Comparison of ENCODE assay signal across 29 cellular contexts in genomic region chr13:99729745-99730144, GRCh38.
"Had no signal": no experiment of that assay in that cellular context is flagged by ENCODE, and none has a peak within 500 bp of the region (broad histone marks: within the 10 kb centered on the region; RNA-seq: fewer than 3 reads in every experiment).

No MANE protein-coding gene starts in this region.

- H3K27ac ChIP-seq: SJCRH30, SK-N-MC had no signal

- H3K4me1 Mint-ChIP-seq: activated CD4-positive, alpha-beta T cell treated with anti-CD3 and anti-CD28 coated beads for 36 hours; activated CD4-positive, alpha-beta T cell treated with anti-CD3 and anti-CD28 coated beads, Interleukin-2, amount 10 ng/mL, durations not matched to agents 7 days and 5 days; activated naive CD4-positive, alpha-beta T cell treated with anti-CD3 and anti-CD28 coated beads, Interleukin-2, amount 10 ng/mL, durations not matched to agents 7 days and 5 days; activated naive CD8-positive, alpha-beta T cell treated with anti-CD3 and anti-CD28 coated beads, Interleukin-2, amount 50 U/mL, for 24 hours had no signal

- H3K36me3 ChIP-seq: MG63, SJCRH30 had no signal

- H3K36me3 Mint-ChIP-seq: activated naive CD4-positive, alpha-beta T cell treated with anti-CD3 and anti-CD28 coated beads, Interleukin-2, amount 10 ng/mL, durations not matched to agents 7 days and 5 days; brain had no signal

- H3K27ac Mint-ChIP-seq: activated CD4-positive, alpha-beta T cell treated with anti-CD3 and anti-CD28 coated beads for 36 hours; activated CD4-positive, alpha-beta T cell treated with anti-CD3 and anti-CD28 coated beads, Interleukin-2, amount 10 ng/mL, durations not matched to agents 7 days and 5 days; activated CD8-positive, alpha-beta T cell treated with anti-CD3 and anti-CD28 coated beads, Interleukin-2, amount 10 ng/mL, durations not matched to agents 7 days and 5 days; activated naive CD4-positive, alpha-beta T cell treated with anti-CD3 and anti-CD28 coated beads, Interleukin-2, amount 10 ng/mL, durations not matched to agents 7 days and 5 days; activated naive CD8-positive, alpha-beta T cell; activated naive CD8-positive, alpha-beta T cell treated with anti-CD3 and anti-CD28 coated beads, Interleukin-2, amount 50 U/mL, for 24 hours; activated T-cell treated with anti-CD3 and anti-CD28 coated beads, Interleukin-2, amount 50 U/mL, for 24 hours; T-helper 1 cell treated with Interleukin-12 subunit alpha and Interleukin-12 subunit beta and Interleukin-4 antibody, amounts not matched to agents 30 μg/mL and 1 μg/mL, for 36 hours; T-helper 2 cell treated with Interferon-gamma antibody and Interleukin-4, amounts not matched to agents 5 μg/mL and 100 μg/mL, for 36 hours had no signal

- H3K4me1 ChIP-seq: SJCRH30 had no signal

- H3K4me3 ChIP-seq: MG63, SJCRH30, SK-N-MC had no signal

- H3K27me3 Mint-ChIP-seq: activated CD4-positive, alpha-beta T cell treated with anti-CD3 and anti-CD28 coated beads for 36 hours; activated naive CD8-positive, alpha-beta T cell; activated naive CD8-positive, alpha-beta T cell treated with anti-CD3 and anti-CD28 coated beads, Interleukin-2, amount 50 U/mL, for 24 hours; activated T-cell treated with anti-CD3 and anti-CD28 coated beads, Interleukin-2, amount 50 U/mL, for 24 hours had no signal

- H3K27me3 ChIP-seq: MG63, SJCRH30 had no signal

- DNase-seq: activated CD4-positive, alpha-beta T cell treated with anti-CD3 and anti-CD28 coated beads for 36 hours; activated CD4-positive, alpha-beta T cell treated with anti-CD3 and anti-CD28 coated beads, Interleukin-2, amount 10 ng/mL, durations not matched to agents 7 days and 5 days; activated CD4-positive, alpha-beta T cell treated with anti-CD3 and anti-CD28 coated beads, Interleukin-2, amount 50 U/mL, for 48 hours; activated CD8-positive, alpha-beta T cell treated with anti-CD3 and anti-CD28 coated beads, Interleukin-2, amount 10 ng/mL, durations not matched to agents 7 days and 5 days; activated naive CD4-positive, alpha-beta T cell treated with anti-CD3 and anti-CD28 coated beads, Interleukin-2, amount 10 ng/mL, durations not matched to agents 7 days and 5 days; activated naive CD8-positive, alpha-beta T cell treated with anti-CD3 and anti-CD28 coated beads, Interleukin-2, amount 50 U/mL, for 24 hours; activated T-cell treated with anti-CD3 and anti-CD28 coated beads, Interleukin-2, amount 50 U/mL, for 24 hours; anterior cingulate cortex; caudate nucleus; Kasumi-1; KG1; MG63; NCI-H1048; NCI-H1105 treated with DMSO at 0.1 percent for 48 hours; NCI-H1436; NCI-H1694; NCI-H1930; NCI-H2081 treated with DMSO at 0.1 percent for 48 hours; NCI-H345; NCI-H524 treated with DMSO at 0.1 percent for 48 hours; SHP77; SJCRH30 had no signal

- H3K9me3 Mint-ChIP-seq: activated CD4-positive, alpha-beta T cell treated with anti-CD3 and anti-CD28 coated beads, Interleukin-2, amount 10 ng/mL, durations not matched to agents 7 days and 5 days; activated naive CD4-positive, alpha-beta T cell treated with anti-CD3 and anti-CD28 coated beads, Interleukin-2, amount 10 ng/mL, durations not matched to agents 7 days and 5 days; activated naive CD8-positive, alpha-beta T cell treated with anti-CD3 and anti-CD28 coated beads, Interleukin-2, amount 50 U/mL, for 24 hours; activated T-cell treated with anti-CD3 and anti-CD28 coated beads, Interleukin-2, amount 50 U/mL, for 24 hours; brain; T-helper 1 cell treated with Interleukin-12 subunit alpha and Interleukin-12 subunit beta and Interleukin-4 antibody, amounts not matched to agents 30 μg/mL and 1 μg/mL, for 36 hours; T-helper 2 cell treated with Interferon-gamma antibody and Interleukin-4, amounts not matched to agents 5 μg/mL and 100 μg/mL, for 36 hours had no signal

- ATAC-seq: activated CD4-positive, alpha-beta T cell treated with anti-CD3 and anti-CD28 coated beads for 36 hours; activated CD4-positive, CD25-positive, alpha-beta regulatory T cell treated with anti-CD3 and anti-CD28 coated beads, Interleukin-2, amount 50 U/mL, for 24 hours; activated CD8-positive, alpha-beta T cell treated with anti-CD3 and anti-CD28 coated beads, Interleukin-2, amount 10 ng/mL, durations not matched to agents 7 days and 5 days; activated naive CD8-positive, alpha-beta T cell treated with anti-CD3 and anti-CD28 coated beads, Interleukin-2, amount 50 U/mL, for 24 hours; Panc1 had no signal

- H3K4me3 Mint-ChIP-seq: activated CD4-positive, alpha-beta T cell treated with anti-CD3 and anti-CD28 coated beads for 36 hours; activated CD4-positive, alpha-beta T cell treated with anti-CD3 and anti-CD28 coated beads, Interleukin-2, amount 10 ng/mL, durations not matched to agents 7 days and 5 days; activated CD8-positive, alpha-beta T cell treated with anti-CD3 and anti-CD28 coated beads, Interleukin-2, amount 10 ng/mL, durations not matched to agents 7 days and 5 days; activated naive CD4-positive, alpha-beta T cell treated with anti-CD3 and anti-CD28 coated beads, Interleukin-2, amount 10 ng/mL, durations not matched to agents 7 days and 5 days; activated naive CD8-positive, alpha-beta T cell; activated naive CD8-positive, alpha-beta T cell treated with anti-CD3 and anti-CD28 coated beads, Interleukin-2, amount 50 U/mL, for 24 hours; activated T-cell treated with anti-CD3 and anti-CD28 coated beads, Interleukin-2, amount 50 U/mL, for 24 hours; brain; T-helper 1 cell treated with Interleukin-12 subunit alpha and Interleukin-12 subunit beta and Interleukin-4 antibody, amounts not matched to agents 30 μg/mL and 1 μg/mL, for 36 hours; T-helper 2 cell treated with Interferon-gamma antibody and Interleukin-4, amounts not matched to agents 5 μg/mL and 100 μg/mL, for 36 hours had no signal

- H3K9me3 ChIP-seq: MG63, SJCRH30 had no signal
